In genomic region chr7:152759655-152760383, GRCh38 we compare ENCODE assay signal across 8 cellular contexts. TPM values are rescaled to one million over a fixed set of nuclear protein-coding genes. Genes with fewer than 3 reads are reported as not detected.
A peak's percentile ranks its signal among the peaks of the same experiment; 100 is the strongest.
DNase-seq lines count a peak whose midpoint lies in the region; ATAC-seq, FAIRE-seq and TF ChIP-seq lines count a peak whose summit lies in the region.

TSS of gene ACTR3B (plus strand) at chr7:152759752. CDS start at chr7:152759883, 131 bp downstream.

- DNase-seq in DMS153 (lab: John Stamatoyannopoulos, UW) = peak; percentile 57
- peak; percentile 81 for DNase-seq in HTR-8/SVneo (ENCODE audit: insufficient read length, low spot score)
- DNase-seq in RPMI7951 (ENCODE audit: low read depth) = peak; percentile 84
- DNase-seq in activated gamma-delta T cell (lab: John Stamatoyannopoulos, UW) = peak; percentile 84
- DNase-seq in fibroblast of villous mesenchyme (ENCODE audit: low read depth) = peak; percentile 88
- peak; percentile 88 for DNase-seq in neural crest cell (ENCODE audit: low read depth, low spot score)
- peak; percentile 90 for DNase-seq in stimulated activated naive CD8-positive, alpha-beta T cell treated with anti-CD3 and anti-CD28 coated beads, Interleukin-15, amount 100 ng/mL, for 72 hours

- TF ChIP-seq CTCF in fibroblast of villous mesenchyme (IDR thresholded peaks at IDR 0.05; ENCODE audit: insufficient read depth, low read depth, low read length) = no peak
- TF ChIP-seq CTCF in neural crest cell (conservative IDR thresholded peaks at IDR 0.05) = no peak

- H3K36me3 Mint-ChIP-seq in neural crest cell (ENCODE audit: low read depth) = no peaks in the 10 kb centered on the region

- ATAC-seq in GM21360 (IDR thresholded peaks at IDR 0.05; ENCODE audit: unreplicated experiment) = peak; percentile 73
- ATAC-seq in stimulated activated naive CD8-positive, alpha-beta T cell treated with anti-CD3 and anti-CD28 coated beads, Interleukin-15, amount 100 ng/mL, for 72 hours = peak; percentile 90

- peak within 1 kb of the TSS; percentile 83 for H3K4me3 ChIP-seq in fibroblast of villous mesenchyme (ENCODE audit: low read depth, low read length)

- peaks cover 27% of the 10 kb centered on the region for H3K4me1 Mint-ChIP-seq in neural crest cell
- H3K4me1 Mint-ChIP-seq in stimulated activated naive CD8-positive, alpha-beta T cell treated with anti-CD3 and anti-CD28 coated beads, Interleukin-15, amount 100 ng/mL, for 72 hours = peaks cover 21% of the 10 kb centered on the region

- H3K9me3 Mint-ChIP-seq in neural crest cell = no peaks in the 10 kb centered on the region
- H3K9me3 Mint-ChIP-seq in stimulated activated naive CD8-positive, alpha-beta T cell treated with anti-CD3 and anti-CD28 coated beads, Interleukin-15, amount 100 ng/mL, for 72 hours = no peaks in the 10 kb centered on the region

- H3K4me3 Mint-ChIP-seq in neural crest cell = peak within 1 kb of the TSS; percentile 91
- H3K4me3 Mint-ChIP-seq in stimulated activated naive CD8-positive, alpha-beta T cell treated with anti-CD3 and anti-CD28 coated beads, Interleukin-15, amount 100 ng/mL, for 72 hours = peak within 1 kb of the TSS; percentile 88 to 95

- peak within 1 kb of the TSS; percentile 98 for H3K27ac Mint-ChIP-seq in neural crest cell (ENCODE audit: unreplicated experiment)
- H3K27ac Mint-ChIP-seq in stimulated activated naive CD8-positive, alpha-beta T cell treated with anti-CD3 and anti-CD28 coated beads, Interleukin-15, amount 100 ng/mL, for 72 hours = peak within 1 kb of the TSS; percentile 95 to 96

- peaks cover 5% of the 10 kb centered on the region for H3K27me3 Mint-ChIP-seq in neural crest cell (ENCODE audit: low read depth)
- no peaks in the 10 kb centered on the region for H3K27me3 Mint-ChIP-seq in stimulated activated naive CD8-positive, alpha-beta T cell treated with anti-CD3 and anti-CD28 coated beads, Interleukin-15, amount 100 ng/mL, for 72 hours

- FAIRE-seq in HTR-8/SVneo (lab: Jason Lieb, UNC) = no peak

RNA-seq across cellular contexts. Expression of gene ACTR3B, which starts in this region (rescaled TPM):
- 4.0 and 4.3 TPM in 2 replicates for total RNA-seq in RPMI7951 (2014; rRNA removed; shearing (Covaris generic))
- total RNA-seq in fibroblast of villous mesenchyme (6.0 and 6.8 TPM in 2 replicates), neural crest cell (27.1 and 27.3 TPM in 2 replicates)

Comparison
In these comparisons a context has a peak if more than half of its experiments do, and no peak if none do; other contexts are left out.
1. Peak in every context shown above with its lines: DNase-seq, ATAC-seq and H3K4me3 ChIP-seq.